1 cellular context compared by ENCODE assay signal in the genomic region with DNA sequence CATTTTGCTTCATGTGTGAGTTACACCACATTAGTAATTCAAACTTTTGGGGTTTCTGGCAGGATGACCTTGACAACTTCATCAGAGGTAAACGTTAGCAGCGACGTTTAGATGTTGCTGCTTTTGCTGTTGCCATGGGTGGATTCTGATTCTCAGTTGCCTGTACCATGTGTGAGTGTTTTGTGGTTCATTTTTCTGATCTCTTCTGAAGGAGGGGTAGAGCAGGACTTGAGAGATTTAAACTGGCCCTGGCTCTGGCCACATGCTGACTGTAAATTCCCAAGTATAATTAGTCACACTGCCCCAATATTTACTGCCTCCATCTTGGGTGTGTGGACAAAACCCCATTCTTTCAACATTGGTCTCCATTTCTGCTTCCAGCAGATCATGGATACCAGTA.
TF ChIP-seq lines count a peak whose summit lies in the region.

No MANE protein-coding gene starts in this region.

TF ChIP-seq in HepG2, 621 proteins besides CTCF, POLR2A, EP300 and RAD21 (continued from another document):
- no peak for TF ChIP-seq RNF219 (CRISPR knock-in tag; IDR thresholded peaks at IDR 0.05)
- TF ChIP-seq STAT5B (CRISPR knock-in tag; IDR thresholded peaks at IDR 0.05) = no peak
- no peak for TF ChIP-seq REL (CRISPR knock-in tag; conservative IDR thresholded peaks at IDR 0.05)
- TF ChIP-seq TAF15 (IDR thresholded peaks at IDR 0.05; ENCODE audit: low read depth, low read length, poor library complexity, severe bottlenecking) = no peak
- no peak for TF ChIP-seq ZNF775 (CRISPR knock-in tag; IDR thresholded peaks at IDR 0.05; ENCODE audit: borderline replicate concordance)
- no peak for TF ChIP-seq ZFP41 (CRISPR knock-in tag; IDR thresholded peaks at IDR 0.05; ENCODE audit: borderline replicate concordance)
- no peak for TF ChIP-seq USF2 (IDR thresholded peaks at IDR 0.05; ENCODE audit: low read depth, low read length)
- no peak for TF ChIP-seq USF2 (CRISPR knock-in tag; IDR thresholded peaks at IDR 0.05; ENCODE audit: borderline replicate concordance)
- no peak for TF ChIP-seq TFDP1 (CRISPR knock-in tag; IDR thresholded peaks at IDR 0.05; ENCODE audit: borderline replicate concordance)
- TF ChIP-seq ZNF256 (CRISPR knock-in tag; conservative IDR thresholded peaks at IDR 0.05) = no peak
- no peak for TF ChIP-seq TBX2 (CRISPR knock-in tag; IDR thresholded peaks at IDR 0.05; ENCODE audit: borderline replicate concordance)
- TF ChIP-seq BATF2 (CRISPR knock-in tag; IDR thresholded peaks at IDR 0.05) = no peak
- no peak for TF ChIP-seq EED (CRISPR knock-in tag; IDR thresholded peaks at IDR 0.05)
- TF ChIP-seq ZNF570 (CRISPR knock-in tag; IDR thresholded peaks at IDR 0.05; ENCODE audit: borderline replicate concordance) = no peak
- no peak for TF ChIP-seq TBL1XR1 (IDR thresholded peaks at IDR 0.05; ENCODE audit: borderline replicate concordance, low read length, partially characterized antibody)
